Comparison of ENCODE assay signal across 26 cellular contexts in genomic region chr5:173271371-173271770, GRCh38. TPM values are rescaled to one million over a fixed set of nuclear protein-coding genes. Genes with fewer than 3 reads are reported as not detected.
A peak's percentile ranks its signal among the peaks of the same experiment; 100 is the strongest.
DNase-seq lines count a peak whose midpoint lies in the region; ATAC-seq and TF ChIP-seq lines count a peak whose summit lies in the region.
"Had no signal": no experiment of that assay in that cellular context is flagged by ENCODE, and none has a peak within 500 bp of the region (broad histone marks: within the 10 kb centered on the region; RNA-seq: fewer than 3 reads in every experiment).

No MANE protein-coding gene starts in this region.

- H3K79me2 ChIP-seq in Karpas-422 (ENCODE audit: low read length) (no peaks in the 10 kb centered on the region), OCI-LY3 (ENCODE audit: low read length) (no peaks in the 10 kb centered on the region)

- TF ChIP-seq CTCF in GM10248 (IDR thresholded peaks at IDR 0.05; ENCODE audit: control extremely low read depth, extremely low read depth, low read depth, missing control alignments), result no peak
- TF ChIP-seq CTCF in OCI-LY3 (IDR thresholded peaks at IDR 0.05; ENCODE audit: low read depth, low read length), result no peak
- no peak for TF ChIP-seq CTCF in lower lobe of right lung (IDR thresholded peaks at IDR 0.05)

- intact Hi-C loops in lower lobe of right lung (cut with DNase I), result no loop called here

- H3K36me3 ChIP-seq in Karpas-422 (ENCODE audit: insufficient read depth, low read length) (no peaks in the 10 kb centered on the region), OCI-LY3 (replicated peaks; ENCODE audit: low read depth, low read length) (no peaks in the 10 kb centered on the region), lower lobe of right lung (no peaks in the 10 kb centered on the region)
- H3K36me3 ChIP-seq: breast epithelium, pancreas, SJSA1 had no signal

- no peaks in the 10 kb centered on the region for H3K9me3 ChIP-seq in Karpas-422 (ENCODE audit: low read length)
- H3K9me3 ChIP-seq in OCI-LY3 (ENCODE audit: insufficient read depth, low read length), result no peaks in the 10 kb centered on the region
- peaks cover 5% of the 10 kb centered on the region for H3K9me3 ChIP-seq in lower lobe of right lung
- H3K9me3 ChIP-seq: pancreas, SJSA1 had no signal

- DNase-seq in GM10248 (ENCODE audit: extremely low spot score) (peak; percentile 48), Karpas-422 (peak; percentile 74), lower lobe of right lung (peak; percentile 67), T1000 (lab: John Stamatoyannopoulos, UW) (no peak), LoVo (ENCODE audit: low spot score) (no peak)
- no peak for DNase-seq in stimulated activated CD4-positive, alpha-beta T cell treated with anti-CD3 and anti-CD28 coated beads, Interleukin-4, amount 100 ng/mL, for 24 hours
- DNase-seq: activated CD4-positive, alpha-beta T cell treated with anti-CD3 and anti-CD28 coated beads, Interleukin-2, amount 50 U/mL, for 48 hours; activated CD8-positive, alpha-beta memory T cell treated with anti-CD3 and anti-CD28 coated beads, Interleukin-2, amount 50 U/mL, for 4 hours; amygdala; C1 segment of cervical spinal cord; DND-41; effector memory CD4-positive, alpha-beta T cell; glutamatergic neuron; GOT3; NCI-H1417 treated with DMSO at 0.1 percent for 48 hours; NCI-H345; NCI-H774; pancreas; stimulated activated naive CD4-positive, alpha-beta T cell treated with Interleukin-2 at 50 U/mL for 16 hours had no signal

- POLR2A ChIA-PET in GM10248 (lab: Yijun Ruan, JAX), result no interaction called here

- no peaks in the 10 kb centered on the region for H4K20me1 ChIP-seq in Karpas-422 (ENCODE audit: insufficient read depth, low read depth, low read length)
- no peaks in the 10 kb centered on the region for H4K20me1 ChIP-seq in OCI-LY3 (ENCODE audit: insufficient read depth, low read length)

- H3K9ac ChIP-seq in Karpas-422 (ENCODE audit: low read length), result no peak overlapping the region
- H3K9ac ChIP-seq in OCI-LY3 (ENCODE audit: low read length), result peak overlapping the region; percentile 22; the same call in 1 of the 2 replicates

- CTCF ChIA-PET in GM10248 (lab: Yijun Ruan, JAX), result interaction anchor here (0.8 to 1.6 kb wide), 2 partner anchors 9 to 23 kb away, joined by 3 to 5 read pairs; no protein-coding TSS in a partner anchor

- 0 out of 2 replicates have a peak overlapping the region, but pooled peaks have one; percentile 6 for H3K4me3 ChIP-seq in Karpas-422 (ENCODE audit: low read length)
- peak overlapping the region; percentile 53 for H3K4me3 ChIP-seq in OCI-LY3 (ENCODE audit: low read length)
- no peak overlapping the region for H3K4me3 ChIP-seq in lower lobe of right lung
- H3K4me3 ChIP-seq: breast epithelium, pancreas, SJSA1 had no signal

- H3K27me3 ChIP-seq in Karpas-422 (ENCODE audit: low read length), result no peaks in the 10 kb centered on the region
- 0 out of 2 replicates have a peak, but pooled peaks cover 4% of the 10 kb centered on the region for H3K27me3 ChIP-seq in OCI-LY3 (ENCODE audit: low read depth, low read length)
- H3K27me3 ChIP-seq in lower lobe of right lung (ENCODE audit: low read depth), result peaks cover 16% of the 10 kb centered on the region
- H3K27me3 ChIP-seq: pancreas had no signal

- H3K4me1 ChIP-seq in Karpas-422 (ENCODE audit: low read length) (peaks cover 23% of the 10 kb centered on the region), OCI-LY3 (ENCODE audit: low read length) (peaks cover 13% of the 10 kb centered on the region), lower lobe of right lung (no peaks in the 10 kb centered on the region)
- H3K4me1 ChIP-seq: breast epithelium, pancreas, SJSA1 had no signal

- peak in 1 of 2 donors; percentile 73 for ATAC-seq in lower lobe of right lung

- H3K27ac ChIP-seq in Karpas-422 (ENCODE audit: low read length) (peak overlapping the region; percentile 23), OCI-LY3 (ENCODE audit: low read length) (peak overlapping the region; percentile 51), lower lobe of right lung (no peak overlapping the region)
- H3K27ac ChIP-seq: breast epithelium, pancreas, SJSA1 had no signal

- H3K4me2 ChIP-seq in Karpas-422 (ENCODE audit: low read depth, low read length, poor library complexity, severe bottlenecking), result peak overlapping the region; percentile 33
- H3K4me2 ChIP-seq in OCI-LY3 (ENCODE audit: low read length), result peak overlapping the region; percentile 53

- H2AFZ ChIP-seq in Karpas-422 (ENCODE audit: low read length) (peak overlapping the region; percentile 45), OCI-LY3 (ENCODE audit: low read depth, low read length) (peak overlapping the region; percentile 80)

- no peaks in the 10 kb centered on the region for H3K9me2 ChIP-seq in Karpas-422 (replicated peaks; ENCODE audit: insufficient read depth, low read length)

RNA-seq across cellular contexts. Expression of gene NKX2-5, which starts 36.4 kb away (rescaled TPM):
- total RNA-seq in Karpas-422 (2014; rRNA removed; shearing (Covaris generic); ENCODE audit: low replicate concordance), result not detected in 2 replicates
- not detected for total RNA-seq in lower lobe of right lung
- total RNA-seq: activated T-helper 1 cell treated with anti-CD3 and anti-CD28 coated beads, Interleukin-12 subunit alpha, Interleukin-12 subunit beta, Interleukin-2, Interleukin-4 antibody, amounts not matched to agents 30 ng/mL and 10 ng/mL and 1 ng/mL, durations not matched to agents 14 hours and 24 hours and 36 hours; epithelial cell of proximal tubule; kidney epithelial cell; SJSA1; temporal lobe had no signal

RNA-seq across cellular contexts. Expression of gene STC2, which starts 56.8 kb away (rescaled TPM):
- not detected in 2 replicates for total RNA-seq in Karpas-422 (2014; rRNA removed; shearing (Covaris generic); ENCODE audit: low replicate concordance)
- total RNA-seq in lower lobe of right lung, result 10.8 TPM

Comparison
In these comparisons a context has a peak if more than half of its experiments do, and no peak if none do; other contexts are left out.
1. DNase-seq: peak in GM10248 (single experiment), Karpas-422 (single experiment) and lower lobe of right lung (single experiment); none in T1000 (single experiment), LoVo (single experiment) and stimulated activated CD4-positive, alpha-beta T cell treated with anti-CD3 and anti-CD28 coated beads, Interleukin-4, amount 100 ng/mL, for 24 hours (single experiment).
2. RNA of gene STC2, which starts 56.8 kb away (total RNA-seq): 10.8 TPM in lower lobe of right lung (single experiment); not detected in Karpas-422; every median in the first group is over 10 times any median in the second.